In the genomic region with DNA sequence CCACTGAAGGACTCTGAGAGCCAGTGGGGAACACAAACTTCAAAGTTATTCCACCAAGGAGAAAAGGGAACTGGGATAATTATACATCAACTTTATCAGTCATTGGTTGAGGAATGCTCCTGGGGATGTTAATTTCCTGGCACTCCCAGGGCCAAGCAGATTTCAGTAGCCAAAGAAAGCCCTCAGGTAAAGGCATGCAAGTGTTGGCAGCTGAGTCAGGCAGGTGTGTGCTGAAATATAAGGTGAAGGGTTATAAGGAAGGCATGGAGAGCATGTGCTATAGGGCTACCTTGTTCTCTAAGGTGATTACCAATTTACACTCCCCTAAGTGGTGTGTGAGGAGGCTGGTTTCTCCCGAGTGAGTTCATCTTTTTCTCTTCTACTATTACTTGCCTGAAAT, we compare ENCODE assay signal across 20 cellular contexts.
"Had no signal": no experiment of that assay in that cellular context is flagged by ENCODE, and none has a peak within 500 bp of the region (broad histone marks: within the 10 kb centered on the region; RNA-seq: fewer than 3 reads in every experiment).

No MANE protein-coding gene starts in this region.

- DNase-seq: activated CD4-positive, alpha-beta T cell treated with anti-CD3 and anti-CD28 coated beads for 4 hours; activated CD4-positive, alpha-beta T cell treated with anti-CD3 and anti-CD28 coated beads, Interleukin-2, amount 50 U/mL, for 4 hours; activated naive CD4-positive, alpha-beta T cell; activated T-cell treated with anti-CD3 and anti-CD28 coated beads for 4 hours; activated T-cell treated with anti-CD3 and anti-CD28 coated beads, Interleukin-2, amount 50 U/mL, for 72 hours; anterior cingulate cortex; cortex of kidney; effector memory CD8-positive, alpha-beta T cell; foreskin melanocyte; left ventricle myocardium inferior; posterior cingulate gyrus; right cardiac atrium; spleen; stimulated activated CD4-positive, alpha-beta T cell treated with anti-CD3 and anti-CD28 coated beads, Interleukin-2, amount 100 ng/mL, for 48 hours; stimulated activated naive CD4-positive, alpha-beta T cell treated with Interleukin-2 at 50 U/mL for 16 hours; T-helper 1 cell; testis had no signal

- H3K27ac ChIP-seq: esophagus muscularis mucosa, left ventricle myocardium inferior, spleen, testis, vagina had no signal

- H3K27me3 ChIP-seq: esophagus muscularis mucosa, spleen, testis, vagina had no signal

- H3K4me3 ChIP-seq: esophagus muscularis mucosa, left ventricle myocardium inferior, lung, spleen, testis, vagina had no signal

- H3K9me3 ChIP-seq: esophagus muscularis mucosa, left ventricle myocardium inferior, spleen, testis, vagina had no signal

- H3K36me3 ChIP-seq: esophagus muscularis mucosa, left ventricle myocardium inferior, spleen, vagina had no signal

- H3K4me1 ChIP-seq: esophagus muscularis mucosa, left ventricle myocardium inferior, spleen, testis, vagina had no signal

- ATAC-seq: activated T-cell treated with anti-CD3 and anti-CD28 coated beads, Interleukin-2, amount 50 U/mL, for 72 hours; effector memory CD8-positive, alpha-beta T cell; right cardiac atrium had no signal
